ENCODE assay signal across 23 cellular contexts in the genomic region with DNA sequence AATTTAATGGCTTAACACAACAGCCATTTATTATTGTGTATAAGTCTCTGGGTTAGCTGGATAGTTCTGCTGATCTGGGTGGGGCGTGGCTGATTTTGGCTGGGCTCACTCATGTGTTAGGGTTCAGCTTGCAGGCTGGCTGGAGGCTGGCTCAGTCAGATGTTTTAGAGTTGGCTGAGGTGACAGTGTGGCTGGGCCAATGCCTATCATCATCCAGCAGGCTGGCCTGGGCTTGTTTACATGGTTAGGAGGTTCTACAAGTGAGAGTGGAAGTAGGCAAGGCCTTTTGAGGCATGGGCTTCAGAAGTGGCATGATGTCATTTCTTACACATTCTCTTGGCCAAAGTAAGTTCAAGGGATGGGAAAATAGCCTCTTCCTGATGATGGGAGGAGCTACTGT.
"Had no signal": no experiment of that assay in that cellular context is flagged by ENCODE, and none has a peak within 500 bp of the region (broad histone marks: within the 10 kb centered on the region; RNA-seq: fewer than 3 reads in every experiment).

No MANE protein-coding gene starts in this region.

- H3K27me3 Mint-ChIP-seq: activated naive CD8-positive, alpha-beta T cell; type B pancreatic cell had no signal

- H3K9me3 Mint-ChIP-seq: activated T-cell treated with anti-CD3 and anti-CD28 coated beads, Interleukin-2, amount 50 U/mL, for 4 hours; activated T-helper 2 cell treated with anti-CD3 and anti-CD28 coated beads, Interferon-gamma antibody, Interleukin-2, Interleukin-4, amounts not matched to agents 10 μg/mL and 5 μg/mL and 100 μg/mL, durations not matched to agents 14 hours and 24 hours and 36 hours; nephron; stimulated activated effector memory CD8-positive, alpha-beta T cell treated with anti-CD3 and anti-CD28 coated beads, Interleukin-12 subunit alpha, Interleukin-12 subunit beta, amount 100 ng/mL, for 72 hours; stimulated activated naive CD8-positive, alpha-beta T cell treated with anti-CD3 and anti-CD28 coated beads, Interleukin-15, amount 100 ng/mL, for 72 hours; T-helper 1 cell treated with Interleukin-12 subunit alpha and Interleukin-12 subunit beta and Interleukin-4 antibody, amounts not matched to agents 30 μg/mL and 1 μg/mL, for 36 hours; type B pancreatic cell had no signal

- DNase-seq: activated CD4-positive, alpha-beta T cell treated with anti-CD3 and anti-CD28 coated beads for 4 hours; activated CD4-positive, alpha-beta T cell treated with anti-CD3 and anti-CD28 coated beads, Interleukin-2, amount 50 U/mL, for 48 hours; activated CD4-positive, CD25-positive, alpha-beta regulatory T cell; activated CD8-positive, alpha-beta memory T cell treated with anti-CD3 and anti-CD28 coated beads, Interleukin-2, amount 50 U/mL, for 48 hours; activated naive CD4-positive, alpha-beta T cell; activated T-cell treated with anti-CD3 and anti-CD28 coated beads, Interleukin-2, amount 50 U/mL, for 4 hours; adrenal gland; cortex of kidney; kidney; pancreas; psoas muscle; right lobe of liver; small intestine; stimulated activated CD4-positive, alpha-beta T cell treated with anti-CD3 and anti-CD28 coated beads, Interleukin-2, amount 100 ng/mL, for 24 hours; stimulated activated naive CD8-positive, alpha-beta T cell treated with anti-CD3 and anti-CD28 coated beads, Interleukin-15, amount 100 ng/mL, for 72 hours had no signal

- H3K4me1 Mint-ChIP-seq: nephron; stimulated activated effector memory CD8-positive, alpha-beta T cell treated with anti-CD3 and anti-CD28 coated beads, Interleukin-12 subunit alpha, Interleukin-12 subunit beta, amount 100 ng/mL, for 72 hours; stimulated activated naive CD8-positive, alpha-beta T cell treated with anti-CD3 and anti-CD28 coated beads, Interleukin-15, amount 100 ng/mL, for 72 hours had no signal

- H3K27me3 ChIP-seq: adrenal gland, breast epithelium, pancreas, right lobe of liver, vagina had no signal

- H3K4me3 Mint-ChIP-seq: activated naive CD8-positive, alpha-beta T cell; activated T-cell treated with anti-CD3 and anti-CD28 coated beads, Interleukin-2, amount 50 U/mL, for 4 hours; nephron; stimulated activated effector memory CD8-positive, alpha-beta T cell treated with anti-CD3 and anti-CD28 coated beads, Interleukin-12 subunit alpha, Interleukin-12 subunit beta, amount 100 ng/mL, for 72 hours; stimulated activated naive CD8-positive, alpha-beta T cell treated with anti-CD3 and anti-CD28 coated beads, Interleukin-15, amount 100 ng/mL, for 72 hours; T-helper 1 cell treated with Interleukin-12 subunit alpha and Interleukin-12 subunit beta and Interleukin-4 antibody, amounts not matched to agents 30 μg/mL and 1 μg/mL, for 36 hours; type B pancreatic cell had no signal

- H3K36me3 Mint-ChIP-seq: activated naive CD8-positive, alpha-beta T cell; stimulated activated effector memory CD8-positive, alpha-beta T cell treated with anti-CD3 and anti-CD28 coated beads, Interleukin-12 subunit alpha, Interleukin-12 subunit beta, amount 100 ng/mL, for 72 hours had no signal

- H3K27ac Mint-ChIP-seq: activated naive CD8-positive, alpha-beta T cell; activated T-helper 2 cell treated with anti-CD3 and anti-CD28 coated beads, Interferon-gamma antibody, Interleukin-2, Interleukin-4, amounts not matched to agents 10 μg/mL and 5 μg/mL and 100 μg/mL, durations not matched to agents 14 hours and 24 hours and 36 hours; nephron; stimulated activated effector memory CD8-positive, alpha-beta T cell treated with anti-CD3 and anti-CD28 coated beads, Interleukin-12 subunit alpha, Interleukin-12 subunit beta, amount 100 ng/mL, for 72 hours; stimulated activated naive CD8-positive, alpha-beta T cell treated with anti-CD3 and anti-CD28 coated beads, Interleukin-15, amount 100 ng/mL, for 72 hours; T-helper 1 cell treated with Interleukin-12 subunit alpha and Interleukin-12 subunit beta and Interleukin-4 antibody, amounts not matched to agents 30 μg/mL and 1 μg/mL, for 36 hours; type B pancreatic cell had no signal

- H3K4me3 ChIP-seq: adrenal gland, breast epithelium, pancreas, psoas muscle, right lobe of liver, vagina had no signal

- H3K9me3 ChIP-seq: adrenal gland, breast epithelium, pancreas, psoas muscle, right lobe of liver, vagina had no signal

- H3K27ac ChIP-seq: adrenal gland, breast epithelium, pancreas, psoas muscle, right lobe of liver, vagina had no signal

- H3K4me1 ChIP-seq: breast epithelium, psoas muscle had no signal

- H3K36me3 ChIP-seq: adrenal gland, breast epithelium, pancreas, right lobe of liver, vagina had no signal

- ATAC-seq: activated T-cell treated with anti-CD3 and anti-CD28 coated beads, Interleukin-2, amount 50 U/mL, for 4 hours; pancreas; psoas muscle; stimulated activated effector memory CD8-positive, alpha-beta T cell treated with anti-CD3 and anti-CD28 coated beads, Interleukin-12 subunit alpha, Interleukin-12 subunit beta, amount 100 ng/mL, for 72 hours; stimulated activated naive CD8-positive, alpha-beta T cell treated with anti-CD3 and anti-CD28 coated beads, Interleukin-15, amount 100 ng/mL, for 72 hours had no signal
